Comparison of ENCODE assay signal across 9 cellular contexts in genomic region chr10:11719496-11719895, GRCh38.
"Had no signal": no experiment of that assay in that cellular context is flagged by ENCODE, and none has a peak within 500 bp of the region (broad histone marks: within the 10 kb centered on the region; RNA-seq: fewer than 3 reads in every experiment).

No MANE protein-coding gene starts in this region.

- H3K27me3 ChIP-seq: tibial nerve had no signal

- H3K36me3 ChIP-seq: tibial nerve had no signal

- H3K4me3 ChIP-seq: tibial nerve had no signal

- H3K27ac ChIP-seq: tibial nerve had no signal

- DNase-seq: activated CD4-positive, alpha-beta memory T cell treated with anti-CD3 and anti-CD28 coated beads for 36 hours; activated CD4-positive, alpha-beta T cell treated with anti-CD3 and anti-CD28 coated beads for 1 hour; activated gamma-delta T cell; activated T-cell treated with anti-CD3 and anti-CD28 coated beads, Interleukin-2, amount 50 U/mL, for 48 hours; naive thymus-derived CD4-positive, alpha-beta T cell; small intestine; stimulated activated naive B cell treated with anti-CD40 and anti-IgM and Interleukin-4, amounts not matched to agents 10 μg/mL and 1 μg/mL and 100 μg/mL, for 72 hours; T-helper 9 cell had no signal

- H3K4me1 ChIP-seq: tibial nerve had no signal
